ENCODE assay signal across 33 cellular contexts in the genomic region with DNA sequence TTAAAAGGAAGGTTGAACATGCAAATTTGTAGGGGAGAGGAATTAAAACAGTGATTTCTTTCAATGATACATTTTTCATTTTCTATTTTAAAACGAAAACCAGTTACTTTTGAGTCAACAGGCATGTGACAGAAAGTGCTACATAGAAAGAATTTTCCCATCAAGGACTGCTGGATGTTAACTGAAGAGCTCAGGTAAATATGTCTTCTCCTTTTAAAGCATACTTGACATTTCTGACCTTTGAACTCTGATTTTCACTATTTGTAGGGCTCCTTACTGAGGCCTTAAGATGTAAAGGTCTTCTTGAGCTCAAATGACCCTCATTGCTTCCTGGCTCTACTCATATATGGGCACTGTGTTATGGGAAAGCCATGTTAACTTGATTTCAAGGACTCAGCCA. TPM values are rescaled to one million over a fixed set of nuclear protein-coding genes. Genes with fewer than 3 reads are reported as not detected.
A peak's percentile ranks its signal among the peaks of the same experiment; 100 is the strongest.
DNase-seq lines count a peak whose midpoint lies in the region; ATAC-seq and TF ChIP-seq lines count a peak whose summit lies in the region.
"Had no signal": no experiment of that assay in that cellular context is flagged by ENCODE, and none has a peak within 500 bp of the region (broad histone marks: within the 10 kb centered on the region; RNA-seq: fewer than 3 reads in every experiment).

No MANE protein-coding gene starts in this region.

- no peaks in the 10 kb centered on the region for H3K27me3 Mint-ChIP-seq in T-cell
- H3K27me3 Mint-ChIP-seq: activated naive CD8-positive, alpha-beta T cell had no signal

- H3K36me3 ChIP-seq in cardiac muscle cell: no peaks in the 10 kb centered on the region
- H3K36me3 ChIP-seq in left ventricle myocardium inferior: no peaks in the 10 kb centered on the region
- H3K36me3 ChIP-seq in trophoblast cell (ENCODE audit: control insufficient read depth in 1 of 2, insufficient read depth in 2 of 2, low read length in 2 of 2): peaks cover 0 to 2% of the 10 kb centered on the region in 2 experiments
- H3K36me3 ChIP-seq: BLaER1 treated with 17β-estradiol and CSF1 and Interleukin-3, amounts not matched to agents 10 nM and 100 nM; colonic mucosa; gastrocnemius medialis; suprapubic skin had no signal

- H3K4ac ChIP-seq in trophoblast cell (ENCODE audit: low read depth, low read length): no peak overlapping the region

- no peak overlapping the region for H3K4me3 Mint-ChIP-seq in T-cell
- H3K4me3 Mint-ChIP-seq: activated naive CD8-positive, alpha-beta T cell had no signal

- no peak overlapping the region for H2AFZ ChIP-seq in trophoblast cell (ENCODE audit: insufficient read depth, low read length, poor library complexity)
- H2AFZ ChIP-seq: GM23248, parathyroid adenoma had no signal

- H3K79me1 ChIP-seq in trophoblast cell (ENCODE audit: low read length): peaks cover 2% of the 10 kb centered on the region

- H3K27ac Mint-ChIP-seq in T-cell: no peak overlapping the region
- H3K27ac Mint-ChIP-seq: activated naive CD8-positive, alpha-beta T cell had no signal

- H3K79me2 ChIP-seq in trophoblast cell (ENCODE audit: control insufficient read depth, insufficient read depth, low read length, poor library complexity): peaks cover 2% of the 10 kb centered on the region
- H3K79me2 ChIP-seq: parathyroid adenoma had no signal

- WGBS in trophoblast cell (ENCODE audit: extremely low coverage, insufficient coverage, insufficient read length): no CpG with 5 or more reads among the region's 1 CpG

- no peak overlapping the region for H3K23ac ChIP-seq in trophoblast cell (ENCODE audit: low read length)

- TF ChIP-seq CTCF in cardiac muscle cell (IDR thresholded peaks at IDR 0.05; ENCODE audit: low read depth, low read length): no peak
- TF ChIP-seq CTCF in left ventricle myocardium inferior (IDR thresholded peaks at IDR 0.05; ENCODE audit: borderline replicate concordance): no peak

- no peak overlapping the region for H4K8ac ChIP-seq in trophoblast cell (ENCODE audit: low read depth, low read length)

- H2BK12ac ChIP-seq in trophoblast cell (ENCODE audit: low read length): no peak overlapping the region

- H3K36me3 Mint-ChIP-seq in T-cell: no peaks in the 10 kb centered on the region
- H3K36me3 Mint-ChIP-seq: activated naive CD8-positive, alpha-beta T cell had no signal

- peak; percentile 54 for ATAC-seq in HG02678 (IDR thresholded peaks at IDR 0.05; ENCODE audit: unreplicated experiment)
- no peak for ATAC-seq in T-cell (replicated peaks in 1 of 4)
- ATAC-seq: gastrocnemius medialis had no signal

- H2BK5ac ChIP-seq in trophoblast cell (ENCODE audit: low read depth, low read length, poor library complexity): no peak overlapping the region

- H3K9me3 Mint-ChIP-seq in T-cell: peaks cover 4 to 10% (median 6%) of the 10 kb centered on the region in 3 donors

- H3K9ac ChIP-seq in trophoblast cell (ENCODE audit: low read length): no peak overlapping the region
- H3K9ac ChIP-seq: BLaER1 treated with 17β-estradiol and CSF1 and Interleukin-3, amounts not matched to agents 10 nM and 100 nM; GM23248; parathyroid adenoma had no signal

- H2BK120ac ChIP-seq in trophoblast cell (ENCODE audit: insufficient read depth, low read length, poor library complexity): no peak overlapping the region

- H3K27ac ChIP-seq in cardiac muscle cell (peak overlapping the region; percentile 83), left ventricle myocardium inferior (replicated peaks) (no peak overlapping the region), trophoblast cell (ENCODE audit: low read depth, low read length) (peak overlapping the region; percentile 33)
- H3K27ac ChIP-seq: 22Rv1; BLaER1 treated with 17β-estradiol and CSF1 and Interleukin-3, amounts not matched to agents 10 nM and 100 nM; colonic mucosa; gastrocnemius medialis; GM23248; HL-60; parathyroid adenoma; suprapubic skin; VCaP had no signal

- H3K9me3 ChIP-seq in cardiac muscle cell (ENCODE audit: low read depth): no peaks in the 10 kb centered on the region
- H3K9me3 ChIP-seq in left ventricle myocardium inferior (replicated peaks): no peaks in the 10 kb centered on the region
- H3K9me3 ChIP-seq in trophoblast cell (ENCODE audit: insufficient read depth, low read depth, low read length): no peaks in the 10 kb centered on the region
- H3K9me3 ChIP-seq: BLaER1 treated with 17β-estradiol and CSF1 and Interleukin-3, amounts not matched to agents 10 nM and 100 nM; colonic mucosa; gastrocnemius medialis; suprapubic skin had no signal

- POLR2A ChIA-PET in T-cell (lab: Charles Lee): no interaction called here

- H3K18ac ChIP-seq in trophoblast cell (ENCODE audit: low read length): no peak overlapping the region

- H3K4me1 ChIP-seq in cardiac muscle cell (ENCODE audit: low read depth) (peaks cover 61% of the 10 kb centered on the region), left ventricle myocardium inferior (peaks cover 50% of the 10 kb centered on the region), trophoblast cell (ENCODE audit: control insufficient read depth in 1 of 2, insufficient read depth in 2 of 2, low read length in 2 of 2) (peaks cover 0 to 11% of the 10 kb centered on the region in 2 experiments)
- H3K4me1 ChIP-seq: colonic mucosa, parathyroid adenoma, suprapubic skin had no signal

- H4K12ac ChIP-seq in trophoblast cell (ENCODE audit: low read depth, low read length): no peak overlapping the region

- no peak overlapping the region for H4K91ac ChIP-seq in trophoblast cell (ENCODE audit: low read depth, low read length)

- no peak for DNase-seq in cardiac muscle cell (ENCODE audit: low read depth in 1 of 2, low spot score in 1 of 2)
- no peak for DNase-seq in left ventricle myocardium inferior
- DNase-seq in NCI-H69 (lab: John Stamatoyannopoulos, UW): peak; percentile 43
- peak in 1 of 2 donors; percentile 17 for DNase-seq in trophoblast cell
- DNase-seq in NCI-H187 treated with DMSO at 0.1 percent for 48 hours (lab: John Stamatoyannopoulos, UW): no peak
- DNase-seq in NCI-H1417 treated with DMSO at 0.1 percent for 48 hours (lab: John Stamatoyannopoulos, UW): no peak
- DNase-seq in T-cell: no peak
- DNase-seq: activated CD4-positive, alpha-beta T cell treated with anti-CD3 and anti-CD28 coated beads for 48 hours; activated CD8-positive, alpha-beta memory T cell treated with anti-CD3 and anti-CD28 coated beads for 24 hours; activated effector memory CD4-positive, alpha-beta T cell treated with Interleukin-2 at 50 U/mL for 16 hours; activated T-cell treated with anti-CD3 and anti-CD28 coated beads, Interleukin-2, amount 50 U/mL, for 1 hour; anterior cingulate cortex; colonic mucosa; DND-41; effector CD4-positive, alpha-beta T cell; gastrocnemius medialis; GM23248; KG1; NCI-H2029 treated with DMSO at 0.1 percent for 48 hours; NCI-H345; retina; SIG-M5; stimulated activated naive CD4-positive, alpha-beta T cell; SW 1271; T-helper 9 cell had no signal

- intact Hi-C loops in left ventricle myocardium inferior (cut with micrococcal nuclease): no loop called here

- H2AK5ac ChIP-seq in trophoblast cell (ENCODE audit: low read length): no peak overlapping the region

- H3K4me1 Mint-ChIP-seq in T-cell: no peaks in the 10 kb centered on the region

- H3K14ac ChIP-seq in trophoblast cell (ENCODE audit: low read length): no peak overlapping the region

- H3K27me3 ChIP-seq in cardiac muscle cell (no peaks in the 10 kb centered on the region), left ventricle myocardium inferior (ENCODE audit: low read depth) (no peaks in the 10 kb centered on the region), trophoblast cell (ENCODE audit: insufficient read depth, low read length) (no peaks in the 10 kb centered on the region)
- H3K27me3 ChIP-seq: BLaER1 treated with 17β-estradiol and CSF1 and Interleukin-3, amounts not matched to agents 10 nM and 100 nM; colonic mucosa; gastrocnemius medialis; suprapubic skin had no signal

- H3K4me3 ChIP-seq in cardiac muscle cell (no peak overlapping the region), left ventricle myocardium inferior (no peak overlapping the region), trophoblast cell (ENCODE audit: low read depth, low read length) (no peak overlapping the region)
- H3K4me3 ChIP-seq: BLaER1 treated with 17β-estradiol and CSF1 and Interleukin-3, amounts not matched to agents 10 nM and 100 nM; colonic mucosa; gastrocnemius medialis; GM23248; suprapubic skin had no signal

- CTCF ChIA-PET in T-cell (lab: Charles Lee): no interaction called here

- H3K4me2 ChIP-seq in trophoblast cell (ENCODE audit: low read length): no peak overlapping the region
- H3K4me2 ChIP-seq: BLaER1 treated with 17β-estradiol and CSF1 and Interleukin-3, amounts not matched to agents 10 nM and 100 nM had no signal

RNA-seq across cellular contexts. Expression of a gene that starts 32.4 kb away (rescaled TPM):
- total RNA-seq in cardiac muscle cell: 23.1 and 51.0 TPM in 2 replicates
- polyA plus RNA-seq in cardiac muscle cell: 12.6 and 26.8 TPM in 2 replicates
- 12.9 TPM for total RNA-seq in left ventricle myocardium inferior
- 29.2 and 29.8 TPM in 2 replicates for polyA plus RNA-seq in trophoblast cell (2013)
- under 1 TPM in 2 of 5 donors, not detected in 3; 0.03 to 0.16 TPM for total RNA-seq in T-cell

Comparison
In these comparisons a context has a peak if more than half of its experiments do, and no peak if none do; other contexts are left out.
1. RNA of a gene that starts 32.4 kb away (total RNA-seq): 23.1 to 51.0 TPM in cardiac muscle cell and 12.9 TPM in left ventricle myocardium inferior (single experiment); 0.03 to 0.16 TPM in T-cell; every median in the first group is over 10 times any median in the second.